ENCODE assay signal across 25 cellular contexts in the genomic region with DNA sequence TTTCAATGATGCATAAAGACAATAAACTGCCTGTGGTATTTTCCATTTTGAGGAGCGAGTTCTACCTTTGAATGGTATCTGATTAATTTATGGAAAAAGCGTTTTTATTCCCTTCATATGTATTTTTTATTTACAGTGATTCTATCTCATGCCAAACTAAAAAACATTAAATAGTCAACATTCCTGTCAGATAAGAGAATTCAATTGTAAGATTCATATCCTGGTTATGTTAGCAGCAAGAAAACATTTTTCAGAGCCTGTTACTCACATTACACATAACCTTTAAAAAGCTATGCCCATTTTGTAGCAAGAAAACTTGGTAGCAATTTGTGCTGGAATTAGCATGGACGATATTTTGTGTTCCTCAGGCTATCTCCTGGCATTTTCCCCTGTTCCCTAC. TPM values are rescaled to one million over a fixed set of nuclear protein-coding genes. Genes with fewer than 3 reads are reported as not detected.
A peak's percentile ranks its signal among the peaks of the same experiment; 100 is the strongest.
DNase-seq lines count a peak whose midpoint lies in the region; ATAC-seq and TF ChIP-seq lines count a peak whose summit lies in the region.
"Had no signal": no experiment of that assay in that cellular context is flagged by ENCODE, and none has a peak within 500 bp of the region (broad histone marks: within the 10 kb centered on the region; RNA-seq: fewer than 3 reads in every experiment).

No MANE protein-coding gene starts in this region.

- no peaks in the 10 kb centered on the region for H3K9me3 Mint-ChIP-seq in CD4-positive, alpha-beta T cell
- H3K9me3 Mint-ChIP-seq: HFFc6 had no signal

- H3K9me3 ChIP-seq in SK-N-SH (no peaks in the 10 kb centered on the region), parathyroid adenoma (ENCODE audit: control insufficient read depth, low read length) (no peaks in the 10 kb centered on the region)
- H3K9me3 ChIP-seq in CD4-positive, alpha-beta T cell (ENCODE audit: control insufficient read depth, low read length) = no peaks in the 10 kb centered on the region
- H3K9me3 ChIP-seq: A549, BE2C, HAP-1 had no signal

- no peak for TF ChIP-seq EP300 in SK-N-SH (IDR thresholded peaks at IDR 0.05; ENCODE audit: borderline replicate concordance in 1 of 2, low read depth in 1 of 2, low read length in 1 of 2)

- intact Hi-C loops in CD4-positive, alpha-beta T cell (cut with DNase I, micrococcal nuclease) = no loop called here

- TF ChIP-seq RAD21 in SK-N-SH (IDR thresholded peaks at IDR 0.05; ENCODE audit: low read length) = no peak

- no peaks in the 10 kb centered on the region for H3F3A ChIP-seq in SK-N-SH (replicated peaks; ENCODE audit: insufficient read depth)

- peaks cover 4% of the 10 kb centered on the region for H3K27me3 Mint-ChIP-seq in CD4-positive, alpha-beta T cell

- TF ChIP-seq CTCF in SK-N-SH (IDR thresholded peaks at IDR 0.05) (no peak), parathyroid adenoma (IDR thresholded peaks at IDR 0.05) (no peak)
- TF ChIP-seq CTCF in CD4-positive, alpha-beta T cell (IDR thresholded peaks at IDR 0.05) = no peak

- H3K4me1 ChIP-seq in SK-N-SH (ENCODE audit: control insufficient read depth in 1 of 2, insufficient read depth in 2 of 2, low read depth in 1 of 2, low read length in 1 of 2) (no peaks in the 10 kb centered on the region), parathyroid adenoma (peaks cover 9% of the 10 kb centered on the region)
- H3K4me1 ChIP-seq: A549, BE2C, HAP-1 had no signal

- no peaks in the 10 kb centered on the region for H4K20me1 ChIP-seq in SK-N-SH (ENCODE audit: insufficient read depth)
- H4K20me1 ChIP-seq: BLaER1 treated with 17β-estradiol and CSF1 and Interleukin-3, amounts not matched to agents 10 nM and 100 nM had no signal

- H3K9me2 ChIP-seq in SK-N-SH = no peaks in the 10 kb centered on the region

- 4% methylated on average over 3 of the region's 3 CpGs for WGBS in SK-N-SH (ENCODE audit: low lambda C conversion rate)

- H3K4me2 ChIP-seq in SK-N-SH (no peak overlapping the region), parathyroid adenoma (ENCODE audit: low read length) (no peak overlapping the region)
- H3K4me2 ChIP-seq: A549; BLaER1 treated with 17β-estradiol and CSF1 and Interleukin-3, amounts not matched to agents 10 nM and 100 nM had no signal

- H2AFZ ChIP-seq in SK-N-SH (ENCODE audit: low read depth) (no peak overlapping the region), parathyroid adenoma (peak overlapping the region; percentile 30)

- H3K27ac Mint-ChIP-seq in CD4-positive, alpha-beta T cell = no peak overlapping the region
- H3K27ac Mint-ChIP-seq: CD14-positive monocyte; CD4-positive, alpha-beta memory T cell; HFFc6 had no signal

- H3K79me2 ChIP-seq in SK-N-SH (ENCODE audit: insufficient read depth) (no peaks in the 10 kb centered on the region), parathyroid adenoma (no peaks in the 10 kb centered on the region)

- H3K27ac ChIP-seq in SK-N-SH (ENCODE audit: low read depth in 2 of 2, low read length in 1 of 2) (no peak overlapping the region), parathyroid adenoma (no peak overlapping the region)
- H3K27ac ChIP-seq in CD4-positive, alpha-beta T cell (ENCODE audit: low read depth, low read length) = no peak overlapping the region
- H3K27ac ChIP-seq: 22Rv1; A549; BLaER1 treated with 17β-estradiol and CSF1 and Interleukin-3, amounts not matched to agents 10 nM and 100 nM had no signal

- no peak for DNase-seq in SK-N-SH
- DNase-seq in amniotic epithelial cell (ENCODE audit: low read depth) = peak; percentile 9
- no peak for DNase-seq in activated effector memory CD4-positive, alpha-beta T cell treated with Interleukin-2 at 50 U/mL for 16 hours
- no peak for DNase-seq in CD4-positive, alpha-beta T cell
- DNase-seq: ACHN; AML-193; BE2C; Calu3; CD4-positive, alpha-beta memory T cell; COR-L47; DMS53; DMS79 treated with DMSO at 0.1 percent for 48 hours; GF-D8; GOT3 had no signal

- no peaks in the 10 kb centered on the region for H3K36me3 ChIP-seq in SK-N-SH (replicated peaks in 1 of 2; ENCODE audit: control insufficient read depth in 1 of 2, insufficient read depth in 2 of 2, low read length in 1 of 2)
- H3K36me3 ChIP-seq in parathyroid adenoma (ENCODE audit: control insufficient read depth, insufficient read depth, low read length) = no peaks in the 10 kb centered on the region
- H3K36me3 ChIP-seq: BE2C; BLaER1 treated with 17β-estradiol and CSF1 and Interleukin-3, amounts not matched to agents 10 nM and 100 nM; HAP-1 had no signal

- H3K4me3 ChIP-seq in SK-N-SH (ENCODE audit: low read depth in 2 of 2, low read length in 1 of 2) = no peak overlapping the region
- H3K4me3 ChIP-seq in parathyroid adenoma (ENCODE audit: low read depth, low read length) = no peak overlapping the region
- H3K4me3 ChIP-seq: A549; BLaER1 treated with 17β-estradiol and CSF1 and Interleukin-3, amounts not matched to agents 10 nM and 100 nM; HAP-1 had no signal

- no peaks in the 10 kb centered on the region for H3K4me1 Mint-ChIP-seq in CD4-positive, alpha-beta T cell (ENCODE audit: low read depth)
- H3K4me1 Mint-ChIP-seq: CD4-positive, alpha-beta memory T cell had no signal

- POLR2A ChIA-PET in SK-N-SH (lab: Yijun Ruan, JAX) = no interaction called here
- POLR2A ChIA-PET in CD4-positive, alpha-beta T cell (lab: Charles Lee) = no interaction called here

- H3K9ac ChIP-seq in SK-N-SH (no peak overlapping the region), parathyroid adenoma (no peak overlapping the region)
- H3K9ac ChIP-seq: BLaER1 treated with 17β-estradiol and CSF1 and Interleukin-3, amounts not matched to agents 10 nM and 100 nM had no signal

- peak; percentile 42; the same call in 2 of the 3 replicates for ATAC-seq in SK-N-SH treated with all-trans-retinoic acid at 6 μM for 48 hours
- no peak for ATAC-seq in CD4-positive, alpha-beta T cell (ENCODE audit: poor library complexity)
- ATAC-seq in HG02610 (IDR thresholded peaks at IDR 0.05; ENCODE audit: unreplicated experiment) = no peak
- ATAC-seq in HG03045 (IDR thresholded peaks at IDR 0.05; ENCODE audit: unreplicated experiment) = no peak
- ATAC-seq: A549 had no signal

- no peaks in the 10 kb centered on the region for H3K27me3 ChIP-seq in SK-N-SH (ENCODE audit: insufficient read depth)
- H3K27me3 ChIP-seq in parathyroid adenoma (ENCODE audit: control insufficient read depth, insufficient read depth, low read length) = no peaks in the 10 kb centered on the region
- no peaks in the 10 kb centered on the region for H3K27me3 ChIP-seq in CD4-positive, alpha-beta T cell (ENCODE audit: control insufficient read depth, insufficient read depth, low read length)
- H3K27me3 ChIP-seq: BE2C; BLaER1 treated with 17β-estradiol and CSF1 and Interleukin-3, amounts not matched to agents 10 nM and 100 nM had no signal

- CTCF ChIA-PET in SK-N-SH (lab: Yijun Ruan, JAX) = no interaction called here
- CTCF ChIA-PET in CD4-positive, alpha-beta T cell (lab: Charles Lee) = no interaction called here

- no peak overlapping the region for H3K4me3 Mint-ChIP-seq in CD4-positive, alpha-beta T cell
- H3K4me3 Mint-ChIP-seq: CD14-positive monocyte; CD4-positive, alpha-beta memory T cell; HFFc6 had no signal

- H3K36me3 Mint-ChIP-seq in CD4-positive, alpha-beta T cell (ENCODE audit: low read depth) = no peaks in the 10 kb centered on the region
- H3K36me3 Mint-ChIP-seq: CD14-positive monocyte; CD4-positive, alpha-beta memory T cell had no signal

TF ChIP-seq in SK-N-SH treated with all-trans-retinoic acid at 6 μM for 48 hours, 23 proteins besides CTCF, POLR2A, EP300 and RAD21 (continues in another document):
- TF ChIP-seq PPARA (CRISPR knock-in tag; IDR thresholded peaks at IDR 0.05; ENCODE audit: borderline replicate concordance) (no peak), ESRRG (CRISPR knock-in tag; IDR thresholded peaks at IDR 0.05) (no peak), ZNF8 (CRISPR knock-in tag; IDR thresholded peaks at IDR 0.05) (no peak), SNAI2 (CRISPR knock-in tag; IDR thresholded peaks at IDR 0.05) (no peak), ZFP30 (CRISPR knock-in tag; IDR thresholded peaks at IDR 0.05) (no peak), TOX (CRISPR knock-in tag; IDR thresholded peaks at IDR 0.05; ENCODE audit: borderline replicate concordance) (no peak)

TF ChIP-seq in SK-N-SH, 30 proteins besides CTCF, POLR2A, EP300 and RAD21 (continues in another document):
- TF ChIP-seq RFX5 (IDR thresholded peaks at IDR 0.05; ENCODE audit: low read length) = no peak
- TF ChIP-seq, protein P1, sequence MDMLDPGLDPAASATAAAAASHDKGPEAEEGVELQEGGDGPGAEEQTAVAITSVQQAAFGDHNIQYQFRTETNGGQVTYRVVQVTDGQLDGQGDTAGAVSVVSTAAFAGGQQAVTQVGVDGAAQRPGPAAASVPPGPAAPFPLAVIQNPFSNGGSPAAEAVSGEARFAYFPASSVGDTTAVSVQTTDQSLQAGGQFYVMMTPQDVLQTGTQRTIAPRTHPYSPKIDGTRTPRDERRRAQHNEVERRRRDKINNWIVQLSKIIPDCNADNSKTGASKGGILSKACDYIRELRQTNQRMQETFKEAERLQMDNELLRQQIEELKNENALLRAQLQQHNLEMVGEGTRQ (IDR thresholded peaks at IDR 0.05; ENCODE audit: borderline replicate concordance, low read depth, low read length) = no peak
- TF ChIP-seq, protein P2, sequence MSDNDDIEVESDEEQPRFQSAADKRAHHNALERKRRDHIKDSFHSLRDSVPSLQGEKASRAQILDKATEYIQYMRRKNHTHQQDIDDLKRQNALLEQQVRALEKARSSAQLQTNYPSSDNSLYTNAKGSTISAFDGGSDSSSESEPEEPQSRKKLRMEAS (IDR thresholded peaks at IDR 0.05; ENCODE audit: low read depth) = no peak
- TF ChIP-seq FOXJ3 (CRISPR knock-in tag; IDR thresholded peaks at IDR 0.05) = no peak
- TF ChIP-seq MXI1 (IDR thresholded peaks at IDR 0.05; ENCODE audit: low read depth, low read length) = no peak
- TF ChIP-seq, protein P3, sequence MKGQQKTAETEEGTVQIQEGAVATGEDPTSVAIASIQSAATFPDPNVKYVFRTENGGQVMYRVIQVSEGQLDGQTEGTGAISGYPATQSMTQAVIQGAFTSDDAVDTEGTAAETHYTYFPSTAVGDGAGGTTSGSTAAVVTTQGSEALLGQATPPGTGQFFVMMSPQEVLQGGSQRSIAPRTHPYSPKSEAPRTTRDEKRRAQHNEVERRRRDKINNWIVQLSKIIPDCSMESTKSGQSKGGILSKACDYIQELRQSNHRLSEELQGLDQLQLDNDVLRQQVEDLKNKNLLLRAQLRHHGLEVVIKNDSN (IDR thresholded peaks at IDR 0.05; ENCODE audit: borderline replicate concordance, low read depth) = no peak
- TF ChIP-seq FOXM1 (IDR thresholded peaks at IDR 0.05; ENCODE audit: low read depth) = no peak
- no peak for TF ChIP-seq CHD2 (IDR thresholded peaks at IDR 0.05; ENCODE audit: low read length, partially characterized antibody)
- TF ChIP-seq TEAD4 (IDR thresholded peaks at IDR 0.05; ENCODE audit: borderline replicate concordance, insufficient read depth) = no peak
- no peak for TF ChIP-seq POLR2AphosphoS5 (IDR thresholded peaks at IDR 0.05; ENCODE audit: low read depth, low read length)

RNA-seq across cellular contexts. Expression of a gene that starts 55.1 kb away (rescaled TPM):
- polyA plus RNA-seq in SK-N-SH (2012; rRNA removed) = 0.13 and 0.34 TPM in 2 replicates
- 0.06 and 0.17 TPM in 2 replicates for polyA plus RNA-seq in SK-N-SH (2012; cell fraction: cytosol; rRNA removed)
- 0.01 and 0.15 TPM in 2 replicates for polyA plus RNA-seq in SK-N-SH (2012; cell fraction: nucleus; rRNA removed)
- under 1 TPM in 1 of 2 experiments, not detected in 1; 0.03 TPM for total RNA-seq in CD4-positive, alpha-beta T cell
- total RNA-seq: CD4-positive, alpha-beta memory T cell; G401 had no signal
- polyA plus RNA-seq: CD4-positive, alpha-beta memory T cell had no signal
